8 cellular contexts compared by ENCODE assay signal in genomic region chr16:4306439-4307214, GRCh38. TPM values are rescaled to one million over a fixed set of nuclear protein-coding genes. Genes with fewer than 3 reads are reported as not detected.
A peak's percentile ranks its signal among the peaks of the same experiment; 100 is the strongest.
DNase-seq lines count a peak whose midpoint lies in the region; ATAC-seq and TF ChIP-seq lines count a peak whose summit lies in the region.

No MANE protein-coding gene starts in this region.

- CTCF ChIA-PET in CD4-positive, alpha-beta memory T cell (lab: Charles Lee; ENCODE audit: partially characterized antibody) = interaction anchor here (0.6 to 7.5 kb wide), 5 partner anchors 17 to 166 kb away, joined by 3 to 53 read pairs (median 13); no protein-coding TSS in a partner anchor
- CTCF ChIA-PET in activated CD4-positive, alpha-beta memory T cell treated with anti-CD3 and anti-CD28 coated beads, Interleukin-2, amount 10 ng/mL, durations not matched to agents 7 days and 5 days (lab: Charles Lee) = interaction anchor here (1.1 to 8.6 kb wide), 7 partner anchors 8 to 53 kb away, joined by 4 to 44 read pairs (median 5); partner anchors contain the start of gene TFAP4

- H4K20me1 ChIP-seq in MM.1S (ENCODE audit: insufficient read depth, low read length) = no peaks in the 10 kb centered on the region

- H2BK120ac ChIP-seq in trophoblast cell (ENCODE audit: insufficient read depth, low read length, poor library complexity) = peak overlapping the region; percentile 9

- H3K36me3 Mint-ChIP-seq in CD4-positive, alpha-beta memory T cell = peaks cover 0 to 3% of the 10 kb centered on the region in 2 donors
- peaks cover 10% of the 10 kb centered on the region for H3K36me3 Mint-ChIP-seq in activated CD4-positive, alpha-beta memory T cell treated with anti-CD3 and anti-CD28 coated beads, Interleukin-2, amount 10 ng/mL, durations not matched to agents 7 days and 5 days (ENCODE audit: low read depth)

- H3K79me2 ChIP-seq in MM.1S (ENCODE audit: low read length) (peaks cover 7% of the 10 kb centered on the region; the same call in 1 of the 2 replicates), trophoblast cell (ENCODE audit: control insufficient read depth, insufficient read depth, low read length, poor library complexity) (no peaks in the 10 kb centered on the region)

- H3K9me3 ChIP-seq in CD4-positive, alpha-beta memory T cell (ENCODE audit: control insufficient read depth in 1 of 2, low read length in 2 of 2) = no peaks in the 10 kb centered on the region
- H3K9me3 ChIP-seq in MM.1S (replicated peaks; ENCODE audit: insufficient read depth, low read length) = no peaks in the 10 kb centered on the region
- no peaks in the 10 kb centered on the region for H3K9me3 ChIP-seq in trophoblast cell (ENCODE audit: insufficient read depth, low read depth, low read length)

- no peaks in the 10 kb centered on the region for H3K9me2 ChIP-seq in MM.1S (replicated peaks; ENCODE audit: insufficient read depth, low read length)

- no peaks in the 10 kb centered on the region for H3K27me3 ChIP-seq in CD4-positive, alpha-beta memory T cell (ENCODE audit: insufficient read depth, low read length)
- H3K27me3 ChIP-seq in MM.1S (replicated peaks; ENCODE audit: insufficient read depth, low read length) = no peaks in the 10 kb centered on the region
- H3K27me3 ChIP-seq in trophoblast cell (ENCODE audit: insufficient read depth, low read length) = no peaks in the 10 kb centered on the region

- peak overlapping the region; percentile 78 for H3K9ac ChIP-seq in MM.1S (ENCODE audit: low read length)
- no peak overlapping the region for H3K9ac ChIP-seq in trophoblast cell (ENCODE audit: low read length)

- peaks cover 20% of the 10 kb centered on the region for H3F3A ChIP-seq in MM.1S (ENCODE audit: insufficient read depth, low read length)

- intact Hi-C loops in CD4-positive, alpha-beta memory T cell (cut with micrococcal nuclease) = loop anchor here (1.0 to 5.0 kb wide), 6 partner anchors 24 to 651 kb away; partner anchors contain the start of genes PAM16, SEC14L5 and TFAP4

- peak overlapping the region; percentile 42 to 46 for H3K4me3 ChIP-seq in CD4-positive, alpha-beta memory T cell (ENCODE audit: low read length in 2 of 2)
- H3K4me3 ChIP-seq in MM.1S (ENCODE audit: low read length) (peak overlapping the region; percentile 92), trophoblast cell (ENCODE audit: low read depth, low read length) (no peak overlapping the region)

- H3K4me3 Mint-ChIP-seq in CD4-positive, alpha-beta memory T cell = peak overlapping the region; percentile 86 to 97 (median 92)
- H3K4me3 Mint-ChIP-seq in activated CD4-positive, alpha-beta memory T cell treated with anti-CD3 and anti-CD28 coated beads, Interleukin-2, amount 10 ng/mL, durations not matched to agents 7 days and 5 days = peak overlapping the region; percentile 93

- no peaks in the 10 kb centered on the region for H3K27me3 Mint-ChIP-seq in CD4-positive, alpha-beta memory T cell
- H3K27me3 Mint-ChIP-seq in activated CD4-positive, alpha-beta memory T cell treated with anti-CD3 and anti-CD28 coated beads, Interleukin-2, amount 10 ng/mL, durations not matched to agents 7 days and 5 days = no peaks in the 10 kb centered on the region

- no CpG with 5 or more reads among the region's 16 CpGs for WGBS in trophoblast cell (ENCODE audit: extremely low coverage, insufficient coverage, insufficient read length)

- H3K4ac ChIP-seq in trophoblast cell (ENCODE audit: low read depth, low read length) = peak overlapping the region; percentile 47

- H3K27ac Mint-ChIP-seq in CD4-positive, alpha-beta memory T cell = peak overlapping the region; percentile 96 to 100 (median 99)
- H3K27ac Mint-ChIP-seq in activated CD4-positive, alpha-beta memory T cell treated with anti-CD3 and anti-CD28 coated beads, Interleukin-2, amount 10 ng/mL, durations not matched to agents 7 days and 5 days = peak overlapping the region; percentile 92

- H3K4me1 Mint-ChIP-seq in CD4-positive, alpha-beta memory T cell = peaks cover 17 to 33% (median 20%) of the 10 kb centered on the region in 4 donors
- peaks cover 30% of the 10 kb centered on the region for H3K4me1 Mint-ChIP-seq in activated CD4-positive, alpha-beta memory T cell treated with anti-CD3 and anti-CD28 coated beads, Interleukin-2, amount 10 ng/mL, durations not matched to agents 7 days and 5 days

- DNase-seq in CD4-positive, alpha-beta memory T cell = peak; percentile 45 to 83 (median 49)
- DNase-seq in MM.1S (peak; percentile 76), epithelial cell of prostate (ENCODE audit: low read depth, low spot score) (no peak), trophoblast cell (no peak), iPS-NIHi7 (ENCODE audit: extremely low spot score) (no peak), GM03348 (ENCODE audit: low spot score) (no peak)
- peak; percentile 63 for DNase-seq in activated CD4-positive, alpha-beta memory T cell treated with anti-CD3 and anti-CD28 coated beads, Interleukin-2, amount 10 ng/mL, durations not matched to agents 7 days and 5 days

- H3K27ac ChIP-seq in CD4-positive, alpha-beta memory T cell (ENCODE audit: low read depth, low read length) = peak overlapping the region; percentile 76
- H3K27ac ChIP-seq in MM.1S (ENCODE audit: low read length) = peak overlapping the region; percentile 71
- peak overlapping the region; percentile 72 for H3K27ac ChIP-seq in epithelial cell of prostate
- peak overlapping the region; percentile 51 for H3K27ac ChIP-seq in trophoblast cell (ENCODE audit: low read depth, low read length)

- peak overlapping the region; percentile 72 for H4K8ac ChIP-seq in trophoblast cell (ENCODE audit: low read depth, low read length)

- peak overlapping the region; percentile 77 for H2AFZ ChIP-seq in MM.1S (ENCODE audit: low read length)
- peak overlapping the region; percentile 5 for H2AFZ ChIP-seq in trophoblast cell (ENCODE audit: insufficient read depth, low read length, poor library complexity)

- H3K79me1 ChIP-seq in trophoblast cell (ENCODE audit: low read length) = peaks cover 9% of the 10 kb centered on the region

- H3K36me3 ChIP-seq in CD4-positive, alpha-beta memory T cell (ENCODE audit: insufficient read depth, low read length) = no peaks in the 10 kb centered on the region
- H3K36me3 ChIP-seq in MM.1S (replicated peaks; ENCODE audit: insufficient read depth, low read length) (no peaks in the 10 kb centered on the region), trophoblast cell (ENCODE audit: control insufficient read depth in 1 of 2, insufficient read depth in 2 of 2, low read length in 2 of 2) (peaks cover 0 to 12% of the 10 kb centered on the region in 2 experiments)

- H3K4me1 ChIP-seq in CD4-positive, alpha-beta memory T cell (ENCODE audit: insufficient read depth, low read length) = peaks cover 18% of the 10 kb centered on the region
- H3K4me1 ChIP-seq in MM.1S (ENCODE audit: low read length) (peaks cover 13% of the 10 kb centered on the region), trophoblast cell (ENCODE audit: control insufficient read depth in 1 of 2, insufficient read depth in 2 of 2, low read length in 2 of 2) (peaks cover 17 to 22% of the 10 kb centered on the region in 2 experiments)

- H3K4me2 ChIP-seq in MM.1S (ENCODE audit: low read depth, low read length) (peak overlapping the region; percentile 93), trophoblast cell (ENCODE audit: low read length) (peak overlapping the region; percentile 49)

- peak overlapping the region; percentile 29 for H3K14ac ChIP-seq in trophoblast cell (ENCODE audit: low read length)

- peak overlapping the region; percentile 42 for H3K18ac ChIP-seq in trophoblast cell (ENCODE audit: low read length)

- POLR2A ChIA-PET in CD4-positive, alpha-beta memory T cell (lab: Charles Lee; ENCODE audit: partially characterized antibody) = interaction anchor here (0.7 to 3.8 kb wide), 5 partner anchors 9 to 53 kb away, joined by 3 to 56 read pairs (median 3); partner anchors contain the start of gene TFAP4
- POLR2A ChIA-PET in activated CD4-positive, alpha-beta memory T cell treated with anti-CD3 and anti-CD28 coated beads, Interleukin-2, amount 10 ng/mL, durations not matched to agents 7 days and 5 days (lab: Charles Lee) = interaction anchor here (0.9 to 4.0 kb wide), 8 partner anchors 9 to 110 kb away, joined by 3 to 43 read pairs (median 5); partner anchors contain the start of genes CORO7, GLIS2 and TFAP4

- H3K23ac ChIP-seq in trophoblast cell (ENCODE audit: low read length) = no peak overlapping the region

- H3K9me3 Mint-ChIP-seq in CD4-positive, alpha-beta memory T cell = peaks cover 0 to 3% (median 0%) of the 10 kb centered on the region in 8 donors
- H3K9me3 Mint-ChIP-seq in activated CD4-positive, alpha-beta memory T cell treated with anti-CD3 and anti-CD28 coated beads, Interleukin-2, amount 10 ng/mL, durations not matched to agents 7 days and 5 days = no peaks in the 10 kb centered on the region

- peak overlapping the region; percentile 76 for H4K91ac ChIP-seq in trophoblast cell (ENCODE audit: low read depth, low read length)

- TF ChIP-seq CTCF in MM.1S (IDR thresholded peaks at IDR 0.05; ENCODE audit: low read length) = no peak

- peak overlapping the region; percentile 61 for H2AK5ac ChIP-seq in trophoblast cell (ENCODE audit: low read length)

- H2BK5ac ChIP-seq in trophoblast cell (ENCODE audit: low read depth, low read length, poor library complexity) = peak overlapping the region; percentile 14

- no peak for ATAC-seq in GM18511 (IDR thresholded peaks at IDR 0.05; ENCODE audit: unreplicated experiment)

- H2BK12ac ChIP-seq in trophoblast cell (ENCODE audit: low read length) = peak overlapping the region; percentile 0

- peak overlapping the region; percentile 1 for H4K12ac ChIP-seq in trophoblast cell (ENCODE audit: low read depth, low read length)

RNA-seq across cellular contexts. Expression of gene GLIS2, which starts 9.2 kb away (rescaled TPM):
- total RNA-seq in CD4-positive, alpha-beta memory T cell = under 1 TPM in 1 of 2 experiments, not detected in 1; 0.08 TPM
- not detected for polyA plus RNA-seq in CD4-positive, alpha-beta memory T cell
- total RNA-seq in activated CD4-positive, alpha-beta memory T cell treated with anti-CD3 and anti-CD28 coated beads, Interleukin-2, amount 10 ng/mL, durations not matched to agents 7 days and 5 days = under 1 TPM; 0.40 to 0.45 TPM
- polyA plus RNA-seq in trophoblast cell (2013) = 22.5 and 23.2 TPM in 2 replicates

RNA-seq across cellular contexts. Expression of gene TFAP4, which starts 33.8 kb away (rescaled TPM):
- 10 to 100 TPM; 25.2 to 27.3 TPM for total RNA-seq in CD4-positive, alpha-beta memory T cell
- polyA plus RNA-seq in CD4-positive, alpha-beta memory T cell = under 1 TPM; 0.59 to 1.00 TPM
- total RNA-seq in activated CD4-positive, alpha-beta memory T cell treated with anti-CD3 and anti-CD28 coated beads, Interleukin-2, amount 10 ng/mL, durations not matched to agents 7 days and 5 days = 10 to 100 TPM; 12.4 to 13.5 TPM
- polyA plus RNA-seq in trophoblast cell (2013) = 4.5 and 4.6 TPM in 2 replicates

RNA-seq across cellular contexts. Expression of gene PAM16, which starts 44.5 kb away (rescaled TPM):
- 10 to 100 TPM; 38.6 to 54.8 TPM for total RNA-seq in CD4-positive, alpha-beta memory T cell
- polyA plus RNA-seq in CD4-positive, alpha-beta memory T cell = 10 to 100 TPM; 34.6 to 34.8 TPM
- 10 to 100 TPM; 29.7 to 33.9 TPM for total RNA-seq in activated CD4-positive, alpha-beta memory T cell treated with anti-CD3 and anti-CD28 coated beads, Interleukin-2, amount 10 ng/mL, durations not matched to agents 7 days and 5 days
- polyA plus RNA-seq in trophoblast cell (2013) = 40.6 and 45.5 TPM in 2 replicates

Comparison
In these comparisons a context has a peak if more than half of its experiments do, and no peak if none do; other contexts are left out.
1. DNase-seq: peak in CD4-positive, alpha-beta memory T cell (5 of 5), MM.1S (single experiment) and activated CD4-positive, alpha-beta memory T cell treated with anti-CD3 and anti-CD28 coated beads, Interleukin-2, amount 10 ng/mL, durations not matched to agents 7 days and 5 days (single experiment); none in epithelial cell of prostate (single experiment), trophoblast cell (0 of 2), iPS-NIHi7 (single experiment) and GM03348 (single experiment).
2. Peak in every context shown above with its lines, with median percentiles within 50 percentile points of each other: H3K27ac ChIP-seq.